Comparison of ENCODE assay signal across 8 cellular contexts in genomic region chrX:79081895-79082512, GRCh38.
DNase-seq lines count a peak whose midpoint lies in the region; ATAC-seq, FAIRE-seq and TF ChIP-seq lines count a peak whose summit lies in the region.

No MANE protein-coding gene starts in this region.

- H3K36me3 ChIP-seq in adrenal gland (replicated peaks in 1 of 2) (no peaks in the 10 kb centered on the region), hepatocyte (replicated peaks; ENCODE audit: insufficient read depth, low read depth) (no peaks in the 10 kb centered on the region), spleen (no peaks in the 10 kb centered on the region)

- H3K27ac ChIP-seq in adrenal gland (no peak overlapping the region), hepatocyte (no peak overlapping the region), spleen (peak overlapping the region in 1 of 8 donors; percentile 34)

- peak; percentile 42 to 67 (median 48) for TF ChIP-seq CTCF in adrenal gland (IDR thresholded peaks at IDR 0.05)
- TF ChIP-seq CTCF in hepatocyte (IDR thresholded peaks at IDR 0.05; ENCODE audit: poor library complexity) = peak; percentile 57
- TF ChIP-seq CTCF in spleen (IDR thresholded peaks at IDR 0.05 in 8 of 11, conservative IDR thresholded peaks at IDR 0.05 in 3 of 11) = peak; percentile 19 to 80 (median 67)

- no peaks in the 10 kb centered on the region for H3K9me2 ChIP-seq in hepatocyte (replicated peaks; ENCODE audit: insufficient read depth)

- TF ChIP-seq POLR2A in H54 (IDR thresholded peaks at IDR 0.05; ENCODE audit: low read depth, low read length) = no peak
- TF ChIP-seq POLR2A in adrenal gland (IDR thresholded peaks at IDR 0.05) = no peak
- TF ChIP-seq POLR2A in spleen (IDR thresholded peaks at IDR 0.05) = no peak

- H3K4me1 ChIP-seq in adrenal gland (replicated peaks in 1 of 2) = no peaks in the 10 kb centered on the region
- no peaks in the 10 kb centered on the region for H3K4me1 ChIP-seq in hepatocyte (ENCODE audit: insufficient read depth)
- H3K4me1 ChIP-seq in spleen = peaks cover 0 to 13% (median 0%) of the 10 kb centered on the region in 6 donors

- no peak overlapping the region for H2AFZ ChIP-seq in hepatocyte

- peak; percentile 0 for DNase-seq in NCI-H345 (lab: John Stamatoyannopoulos, UW)
- no peak for DNase-seq in NCI-H345 treated with DMSO at 0.1 percent for 48 hours (lab: John Stamatoyannopoulos, UW; ENCODE audit: unreplicated experiment)
- peak; percentile 1 for DNase-seq in H54 (ENCODE audit: insufficient read length, low spot score)
- DNase-seq in NCI-H774 (lab: John Stamatoyannopoulos, UW) = peak; percentile 9
- peak in 2 of 7 donors; percentile 13 to 30 for DNase-seq in adrenal gland
- peak; percentile 19 for DNase-seq in hepatocyte (ENCODE audit: low spot score)
- DNase-seq in spleen = no peak

- H3K9me3 ChIP-seq in adrenal gland (replicated peaks in 1 of 3) (no peaks in the 10 kb centered on the region), hepatocyte (ENCODE audit: low read depth) (no peaks in the 10 kb centered on the region), spleen (no peaks in the 10 kb centered on the region)

- 10 to 15% (median 11%) methylated on average over 6 of the region's 6 CpGs for WGBS in adrenal gland, 4 donors
- 21% methylated on average over 6 of the region's 6 CpGs for WGBS in hepatocyte (ENCODE audit: low lambda C conversion rate, missing lambda C conversion rate)
- 13 to 22% (median 20%) methylated on average over 6 of the region's 6 CpGs for WGBS in spleen, 5 donors

- no peaks in the 10 kb centered on the region for H3K79me2 ChIP-seq in hepatocyte

- H4K20me1 ChIP-seq in hepatocyte (ENCODE audit: insufficient read depth, poor library complexity, severe bottlenecking) = no peaks in the 10 kb centered on the region

- ATAC-seq in GM21390 (IDR thresholded peaks at IDR 0.05; ENCODE audit: unreplicated experiment) = no peak

- FAIRE-seq in H54 (lab: Jason Lieb, UNC) = no peak

- H3K27me3 ChIP-seq in adrenal gland (no peaks in the 10 kb centered on the region), hepatocyte (no peaks in the 10 kb centered on the region), spleen (replicated peaks in 1 of 7) (no peaks in the 10 kb centered on the region)

- intact Hi-C loops in adrenal gland (cut with DNase I) = no loop called here
- intact Hi-C loops in spleen (cut with DNase I; ENCODE audit: low total_unique reads) = no loop called here

- H3K4me3 ChIP-seq in adrenal gland (no peak overlapping the region), hepatocyte (no peak overlapping the region), spleen (peak overlapping the region in 1 of 8 donors; percentile 2)

- H3K4me2 ChIP-seq in hepatocyte = no peak overlapping the region

Comparison
In these comparisons a context has a peak if more than half of its experiments do, and no peak if none do; other contexts are left out.
1. DNase-seq: peak in NCI-H345 (single experiment), H54 (single experiment), NCI-H774 (single experiment) and hepatocyte (single experiment); none in NCI-H345 treated with DMSO at 0.1 percent for 48 hours (single experiment) and spleen (single experiment).
2. Peak in every context shown above with its lines, with median percentiles within 50 percentile points of each other: CTCF ChIP-seq.